25 cellular contexts compared by ENCODE assay signal in genomic region chr2:98826856-98827255, GRCh38.
"Had no signal": no experiment of that assay in that cellular context is flagged by ENCODE, and none has a peak within 500 bp of the region (broad histone marks: within the 10 kb centered on the region; RNA-seq: fewer than 3 reads in every experiment).

No MANE protein-coding gene starts in this region.

- H3K4me3 Mint-ChIP-seq: activated CD4-positive, alpha-beta memory T cell treated with anti-CD3 and anti-CD28 coated beads for 36 hours; activated CD4-positive, alpha-beta T cell treated with anti-CD3 and anti-CD28 coated beads, Interleukin-2, amount 10 ng/mL, durations not matched to agents 7 days and 5 days; activated naive CD8-positive, alpha-beta T cell treated with anti-CD3 and anti-CD28 coated beads, Interleukin-2, amount 50 U/mL, for 24 hours; activated T-helper 17 cell treated with anti-CD3 and anti-CD28 coated beads, Interleukin-2, amount 50 U/mL, for 72 hours; brain had no signal

- DNase-seq: activated CD4-positive, alpha-beta memory T cell treated with anti-CD3 and anti-CD28 coated beads for 36 hours; activated CD4-positive, alpha-beta T cell treated with anti-CD3 and anti-CD28 coated beads, Interleukin-2, amount 10 ng/mL, durations not matched to agents 7 days and 5 days; activated CD4-positive, CD25-positive, alpha-beta regulatory T cell treated with anti-CD3 and anti-CD28 coated beads, Interleukin-2, amount 50 U/mL, for 72 hours; activated CD8-positive, alpha-beta memory T cell treated with anti-CD3 and anti-CD28 coated beads for 24 hours; activated gamma-delta T cell treated with Interleukin-2 at 50 U/mL for 16 hours; activated naive CD4-positive, alpha-beta T cell treated with anti-CD3 and anti-CD28 coated beads, Interleukin-2, amount 50 U/mL, for 16 hours; activated naive CD8-positive, alpha-beta T cell treated with anti-CD3 and anti-CD28 coated beads, Interleukin-2, amount 50 U/mL, for 24 hours; amniotic stem cell; MM.1S; NCI-H1105; NCI-H1436; NCI-H1694 treated with DMSO at 0.1 percent for 48 hours; NCI-H2029 treated with DMSO at 0.1 percent for 48 hours; NCI-H510A treated with DMSO at 0.1 percent for 48 hours; NCI-H69; NK-92 treated with Interleukin-12 subunit alpha and Interleukin-12 subunit beta, amount 100 ng/mL, for 24 hours; OCI-M1; Right ventricle myocardium superior; RPMI8226; SJCRH30; SK-N-SH had no signal

- H3K9ac ChIP-seq: SK-N-SH had no signal

- H3K36me3 ChIP-seq: ascending aorta, SJCRH30 had no signal

- H3K27me3 Mint-ChIP-seq: activated T-helper 17 cell treated with anti-CD3 and anti-CD28 coated beads, Interleukin-2, amount 50 U/mL, for 72 hours had no signal

- H3K27ac ChIP-seq: ascending aorta, SJCRH30 had no signal

- H3K27ac Mint-ChIP-seq: activated CD4-positive, alpha-beta memory T cell treated with anti-CD3 and anti-CD28 coated beads for 36 hours; activated CD4-positive, alpha-beta T cell treated with anti-CD3 and anti-CD28 coated beads, Interleukin-2, amount 10 ng/mL, durations not matched to agents 7 days and 5 days; activated naive CD8-positive, alpha-beta T cell treated with anti-CD3 and anti-CD28 coated beads, Interleukin-2, amount 50 U/mL, for 24 hours; activated T-helper 17 cell treated with anti-CD3 and anti-CD28 coated beads, Interleukin-2, amount 50 U/mL, for 72 hours; brain had no signal

- H3K9me3 ChIP-seq: ascending aorta, SJCRH30, SK-N-SH had no signal

- H3K4me2 ChIP-seq: SK-N-SH had no signal

- H3K4me1 ChIP-seq: SJCRH30 had no signal

- H3K4me3 ChIP-seq: ascending aorta, SJCRH30 had no signal

- ATAC-seq: activated naive CD8-positive, alpha-beta T cell treated with anti-CD3 and anti-CD28 coated beads, Interleukin-2, amount 50 U/mL, for 24 hours; activated T-helper 17 cell treated with anti-CD3 and anti-CD28 coated beads, Interleukin-2, amount 50 U/mL, for 72 hours; Panc1 had no signal

- H3K9me3 Mint-ChIP-seq: activated CD4-positive, alpha-beta memory T cell treated with anti-CD3 and anti-CD28 coated beads for 36 hours; activated naive CD8-positive, alpha-beta T cell treated with anti-CD3 and anti-CD28 coated beads, Interleukin-2, amount 50 U/mL, for 24 hours; activated T-helper 17 cell treated with anti-CD3 and anti-CD28 coated beads, Interleukin-2, amount 50 U/mL, for 72 hours had no signal

- H3K27me3 ChIP-seq: ascending aorta had no signal
